ENCODE assay signal across 18 cellular contexts in genomic region chr22:48793949-48794348, GRCh38.
DNase-seq lines count a peak whose midpoint lies in the region; ATAC-seq, FAIRE-seq and TF ChIP-seq lines count a peak whose summit lies in the region.
"Had no signal": no experiment of that assay in that cellular context is flagged by ENCODE, and none has a peak within 500 bp of the region (broad histone marks: within the 10 kb centered on the region; RNA-seq: fewer than 3 reads in every experiment).

No MANE protein-coding gene starts in this region.

- H3K36me3 ChIP-seq in GM12878 (ENCODE audit: control insufficient read depth in 2 of 2, insufficient read depth in 2 of 2, low read length in 1 of 2) (no peaks in the 10 kb centered on the region), esophagus muscularis mucosa (no peaks in the 10 kb centered on the region), small intestine (ENCODE audit: control insufficient read depth in 2 of 2, insufficient read depth in 2 of 2, low read length in 2 of 2) (no peaks in the 10 kb centered on the region)
- H3K36me3 ChIP-seq: HAP-1 had no signal

- H3K9ac ChIP-seq in GM12878 (ENCODE audit: control insufficient read depth, insufficient read depth, low read length) = no peak overlapping the region

- H4K20me1 ChIP-seq in GM12878 (ENCODE audit: control insufficient read depth, insufficient read depth) = no peaks in the 10 kb centered on the region

- TF ChIP-seq POLR2A in GM12878 (IDR thresholded peaks at IDR 0.05; ENCODE audit: low read depth, low read length) (no peak), esophagus muscularis mucosa (IDR thresholded peaks at IDR 0.05; ENCODE audit: low read depth) (no peak)

- DNase-seq in GM12878 (ENCODE audit: low read depth, low spot score) = no peak
- DNase-seq in ecto neural progenitor cell (ENCODE audit: low spot score) = peak; percentile 6
- DNase-seq in esophagus muscularis mucosa (ENCODE audit: extremely low spot score) = peak; percentile 45
- no peak for DNase-seq in urothelium cell line (ENCODE audit: low spot score)
- no peak for DNase-seq in small intestine
- DNase-seq: C1 segment of cervical spinal cord; Calu3; CD4-positive, alpha-beta memory T cell; COR-L47; DMS53; DMS79 treated with DMSO at 0.1 percent for 48 hours; GF-D8; HFFc6 had no signal

- H3K27ac ChIP-seq in GM12878 (ENCODE audit: control insufficient read depth, insufficient read depth) (no peak overlapping the region), esophagus muscularis mucosa (replicated peaks in 1 of 4) (no peak overlapping the region), small intestine (ENCODE audit: low read depth in 1 of 2, low read length in 1 of 2) (no peak overlapping the region)

- CTCF ChIA-PET in GM12878 (lab: Yijun Ruan, JAX) = no interaction called here

- TF ChIP-seq RAD21 in GM12878 (IDR thresholded peaks at IDR 0.05; ENCODE audit: insufficient read depth, low read depth, low read length) = no peak

- H3K79me2 ChIP-seq in GM12878 (ENCODE audit: control insufficient read depth, insufficient read depth, low read length) = no peaks in the 10 kb centered on the region

- TF ChIP-seq CTCF in GM12878 (IDR thresholded peaks at IDR 0.05 in 2 of 3, conservative IDR thresholded peaks at IDR 0.05 in 1 of 3; ENCODE audit: control insufficient read depth in 2 of 3, extremely low read depth in 1 of 3, insufficient read depth in 1 of 3, low read depth in 3 of 3, low read length in 3 of 3) (no peak), esophagus muscularis mucosa (IDR thresholded peaks at IDR 0.05) (no peak)

- in situ Hi-C loops in GM12878 (cut with MboI) = no loop called here

- WGBS in GM12878 (ENCODE audit: insufficient coverage, insufficient replicate concordance, low lambda C conversion rate, missing lambda C conversion rate) = 70% methylated on average over 17 of the region's 37 CpGs
- WGBS in esophagus muscularis mucosa = 79% methylated on average over 36 of the region's 37 CpGs
- 82 to 95% (median 86%) methylated on average over 31 to 37 of the region's 37 CpGs for WGBS in small intestine, 3 donors

- H3K4me3 ChIP-seq in GM12878 (no peak overlapping the region), esophagus muscularis mucosa (no peak overlapping the region), small intestine (ENCODE audit: low read depth in 1 of 2, low read length in 2 of 2) (no peak overlapping the region)
- H3K4me3 ChIP-seq: GM23338, HAP-1 had no signal

- H3K27me3 ChIP-seq in GM12878 (replicated peaks in 1 of 2; ENCODE audit: control insufficient read depth in 2 of 2, insufficient read depth in 2 of 2, low read length in 1 of 2) (no peaks in the 10 kb centered on the region), esophagus muscularis mucosa (peaks cover 0 to 51% (median 0%) of the 10 kb centered on the region in 4 donors), small intestine (ENCODE audit: control insufficient read depth in 2 of 2, insufficient read depth in 2 of 2, low read length in 2 of 2) (no peaks in the 10 kb centered on the region)

- intact Hi-C loops in GM12878 (cut with micrococcal nuclease; ENCODE audit: unreplicated experiment) = no loop called here
- intact Hi-C loops in esophagus muscularis mucosa (cut with DNase I) = no loop called here

- FAIRE-seq in GM12878 (lab: Jason Lieb, UNC) (no peak), urothelium cell line (lab: Jason Lieb, UNC) (peak; percentile 91), small intestine (lab: Jason Lieb, UNC) (no peak)
- FAIRE-seq: GM18507, H54 had no signal

- SMC1A ChIA-PET in GM12878 (lab: Charles Lee; ENCODE audit: uncharacterized antibody, unreplicated experiment) = no interaction called here

- H2AFZ ChIP-seq in GM12878 (ENCODE audit: control insufficient read depth, low read depth, low read length) = no peak overlapping the region
- H2AFZ ChIP-seq: GM23338 had no signal

- TF ChIP-seq EP300 in GM12878 (IDR thresholded peaks at IDR 0.05; ENCODE audit: borderline replicate concordance in 1 of 2, control insufficient read depth in 1 of 2, low read depth in 2 of 2, low read length in 2 of 2) (no peak), esophagus muscularis mucosa (IDR thresholded peaks at IDR 0.05) (no peak)

- H3K4me2 ChIP-seq in GM12878 (ENCODE audit: control insufficient read depth, insufficient read depth) = no peak overlapping the region
- H3K4me2 ChIP-seq: GM23338 had no signal

- H3K4me1 ChIP-seq in GM12878 (ENCODE audit: control insufficient read depth, insufficient read depth, low read length) (no peaks in the 10 kb centered on the region), esophagus muscularis mucosa (no peaks in the 10 kb centered on the region), small intestine (ENCODE audit: control insufficient read depth in 2 of 2, insufficient read depth in 1 of 2, low read depth in 1 of 2, low read length in 1 of 2) (no peaks in the 10 kb centered on the region)
- H3K4me1 ChIP-seq: HAP-1 had no signal

- BruUV-seq in GM12878 (replicated peaks; lab: Mats Ljungman, UMichigan) = no TSS peak

- H3K9me3 ChIP-seq in GM12878 (replicated peaks; ENCODE audit: control insufficient read depth, insufficient read depth, low read length) = no peaks in the 10 kb centered on the region; the same call in 2 of the 3 replicates
- peaks cover 0 to 5% (median 0%) of the 10 kb centered on the region in 4 donors for H3K9me3 ChIP-seq in esophagus muscularis mucosa
- H3K9me3 ChIP-seq in small intestine (ENCODE audit: control insufficient read depth, low read depth) = no peaks in the 10 kb centered on the region
- H3K9me3 ChIP-seq: HAP-1 had no signal

- RAD21 ChIA-PET in GM12878 (lab: Charles Lee; ENCODE audit: unreplicated experiment) = no interaction called here

- POLR2A ChIA-PET in GM12878 (lab: Charles Lee) = no interaction called here

- ATAC-seq in GM12878 (no peak), HG03139 (IDR thresholded peaks at IDR 0.05; ENCODE audit: unreplicated experiment) (no peak)
- ATAC-seq: GM23338 had no signal

TF ChIP-seq in GM12878, 131 proteins besides CTCF, POLR2A, EP300 and RAD21 (continues in another document):
- TF ChIP-seq, protein P1, sequence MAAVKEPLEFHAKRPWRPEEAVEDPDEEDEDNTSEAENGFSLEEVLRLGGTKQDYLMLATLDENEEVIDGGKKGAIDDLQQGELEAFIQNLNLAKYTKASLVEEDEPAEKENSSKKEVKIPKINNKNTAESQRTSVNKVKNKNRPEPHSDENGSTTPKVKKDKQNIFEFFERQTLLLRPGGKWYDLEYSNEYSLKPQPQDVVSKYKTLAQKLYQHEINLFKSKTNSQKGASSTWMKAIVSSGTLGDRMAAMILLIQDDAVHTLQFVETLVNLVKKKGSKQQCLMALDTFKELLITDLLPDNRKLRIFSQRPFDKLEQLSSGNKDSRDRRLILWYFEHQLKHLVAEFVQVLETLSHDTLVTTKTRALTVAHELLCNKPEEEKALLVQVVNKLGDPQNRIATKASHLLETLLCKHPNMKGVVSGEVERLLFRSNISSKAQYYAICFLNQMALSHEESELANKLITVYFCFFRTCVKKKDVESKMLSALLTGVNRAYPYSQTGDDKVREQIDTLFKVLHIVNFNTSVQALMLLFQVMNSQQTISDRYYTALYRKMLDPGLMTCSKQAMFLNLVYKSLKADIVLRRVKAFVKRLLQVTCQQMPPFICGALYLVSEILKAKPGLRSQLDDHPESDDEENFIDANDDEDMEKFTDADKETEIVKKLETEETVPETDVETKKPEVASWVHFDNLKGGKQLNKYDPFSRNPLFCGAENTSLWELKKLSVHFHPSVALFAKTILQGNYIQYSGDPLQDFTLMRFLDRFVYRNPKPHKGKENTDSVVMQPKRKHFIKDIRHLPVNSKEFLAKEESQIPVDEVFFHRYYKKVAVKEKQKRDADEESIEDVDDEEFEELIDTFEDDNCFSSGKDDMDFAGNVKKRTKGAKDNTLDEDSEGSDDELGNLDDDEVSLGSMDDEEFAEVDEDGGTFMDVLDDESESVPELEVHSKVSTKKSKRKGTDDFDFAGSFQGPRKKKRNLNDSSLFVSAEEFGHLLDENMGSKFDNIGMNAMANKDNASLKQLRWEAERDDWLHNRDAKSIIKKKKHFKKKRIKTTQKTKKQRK (IDR thresholded peaks at IDR 0.05; ENCODE audit: low read depth, low read length) = no peak
- TF ChIP-seq TCF3 (IDR thresholded peaks at IDR 0.05; ENCODE audit: borderline replicate concordance, insufficient read depth, low read depth, low read length) = peak; percentile 66; the same call in 1 of the 2 replicates
- no peak for TF ChIP-seq HDAC6 (IDR thresholded peaks at IDR 0.05; ENCODE audit: unreplicated experiment)
- TF ChIP-seq EGR1 (IDR thresholded peaks at IDR 0.05; ENCODE audit: borderline replicate concordance in 1 of 2, low read depth in 2 of 2, low read length in 2 of 2) = no peak
- TF ChIP-seq NR2C1 (IDR thresholded peaks at IDR 0.05) = no peak
- no peak for TF ChIP-seq ASH2L (IDR thresholded peaks at IDR 0.05; ENCODE audit: borderline replicate concordance, low read depth)
- no peak for TF ChIP-seq MYB (IDR thresholded peaks at IDR 0.05; ENCODE audit: borderline replicate concordance, low read depth, low read length)
- TF ChIP-seq YY1 (IDR thresholded peaks at IDR 0.05; ENCODE audit: low read depth, low read length) = no peak
- TF ChIP-seq, protein P2, sequence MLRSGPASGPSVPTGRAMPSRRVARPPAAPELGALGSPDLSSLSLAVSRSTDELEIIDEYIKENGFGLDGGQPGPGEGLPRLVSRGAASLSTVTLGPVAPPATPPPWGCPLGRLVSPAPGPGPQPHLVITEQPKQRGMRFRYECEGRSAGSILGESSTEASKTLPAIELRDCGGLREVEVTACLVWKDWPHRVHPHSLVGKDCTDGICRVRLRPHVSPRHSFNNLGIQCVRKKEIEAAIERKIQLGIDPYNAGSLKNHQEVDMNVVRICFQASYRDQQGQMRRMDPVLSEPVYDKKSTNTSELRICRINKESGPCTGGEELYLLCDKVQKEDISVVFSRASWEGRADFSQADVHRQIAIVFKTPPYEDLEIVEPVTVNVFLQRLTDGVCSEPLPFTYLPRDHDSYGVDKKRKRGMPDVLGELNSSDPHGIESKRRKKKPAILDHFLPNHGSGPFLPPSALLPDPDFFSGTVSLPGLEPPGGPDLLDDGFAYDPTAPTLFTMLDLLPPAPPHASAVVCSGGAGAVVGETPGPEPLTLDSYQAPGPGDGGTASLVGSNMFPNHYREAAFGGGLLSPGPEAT (IDR thresholded peaks at IDR 0.05; ENCODE audit: low read depth) = no peak
- TF ChIP-seq SUZ12 (IDR thresholded peaks at IDR 0.05; ENCODE audit: unreplicated experiment) = no peak
- no peak for TF ChIP-seq SMAD1 (IDR thresholded peaks at IDR 0.05; ENCODE audit: low read depth, partially characterized antibody)
- no peak for TF ChIP-seq SUPT20H (IDR thresholded peaks at IDR 0.05; ENCODE audit: borderline replicate concordance, control insufficient read depth, low read depth, low read length)
- TF ChIP-seq NFIC (IDR thresholded peaks at IDR 0.05; ENCODE audit: low read depth, low read length) = 0 out of 2 replicates have a peak, but pooled peaks have one; percentile 17
- TF ChIP-seq ESRRA (IDR thresholded peaks at IDR 0.05; ENCODE audit: low read length) = no peak
- TF ChIP-seq FOS (IDR thresholded peaks at IDR 0.05; ENCODE audit: borderline replicate concordance, extremely low read depth, insufficient read length) = no peak
- no peak for TF ChIP-seq MEF2A (IDR thresholded peaks at IDR 0.05; ENCODE audit: insufficient read depth, low read depth, low read length)

Comparison
In these comparisons a context has a peak if more than half of its experiments do, and no peak if none do; other contexts are left out.
1. DNase-seq: peak in ecto neural progenitor cell (single experiment) and esophagus muscularis mucosa (single experiment); none in GM12878 (single experiment), urothelium cell line (single experiment) and small intestine (single experiment).